In genomic region chr16:66720766-66721165, GRCh38 we compare ENCODE assay signal across 16 cellular contexts.
"Had no signal": no experiment of that assay in that cellular context is flagged by ENCODE, and none has a peak within 500 bp of the region (broad histone marks: within the 10 kb centered on the region; RNA-seq: fewer than 3 reads in every experiment).

No MANE protein-coding gene starts in this region.

- H3K9me3 ChIP-seq: neutrophil, right atrium auricular region, thyroid gland, vagina had no signal

- H3K4me1 ChIP-seq: right atrium auricular region, vagina had no signal

- H3K4me1 Mint-ChIP-seq: activated naive CD8-positive, alpha-beta T cell treated with anti-CD3 and anti-CD28 coated beads, Interleukin-2, amount 50 U/mL, for 24 hours; naive B cell had no signal

- H3K27ac ChIP-seq: coronary artery, neutrophil, right atrium auricular region, thyroid gland, vagina had no signal

- H3K27me3 ChIP-seq: neutrophil, right atrium auricular region, thyroid gland, vagina had no signal

- H3K27ac Mint-ChIP-seq: activated naive CD8-positive, alpha-beta T cell treated with anti-CD3 and anti-CD28 coated beads, Interleukin-2, amount 50 U/mL, for 24 hours; activated T-cell treated with anti-CD3 and anti-CD28 coated beads, Interleukin-2, amount 50 U/mL, for 72 hours had no signal

- H3K9me3 Mint-ChIP-seq: activated naive CD8-positive, alpha-beta T cell treated with anti-CD3 and anti-CD28 coated beads, Interleukin-2, amount 50 U/mL, for 24 hours; activated T-cell treated with anti-CD3 and anti-CD28 coated beads, Interleukin-2, amount 50 U/mL, for 72 hours; naive B cell had no signal

- H3K27me3 Mint-ChIP-seq: activated naive CD8-positive, alpha-beta T cell treated with anti-CD3 and anti-CD28 coated beads, Interleukin-2, amount 50 U/mL, for 24 hours; naive B cell had no signal

- ATAC-seq: activated CD4-positive, CD25-positive, alpha-beta regulatory T cell treated with anti-CD3 and anti-CD28 coated beads, Interleukin-2, amount 50 U/mL, for 24 hours; activated naive CD8-positive, alpha-beta T cell treated with anti-CD3 and anti-CD28 coated beads, Interleukin-2, amount 50 U/mL, for 24 hours; activated T-cell treated with anti-CD3 and anti-CD28 coated beads, Interleukin-2, amount 50 U/mL, for 72 hours had no signal

- FAIRE-seq: small intestine, TTC549 had no signal

- H3K4me3 ChIP-seq: coronary artery, right atrium auricular region, thyroid gland, vagina had no signal

- H3K4me3 Mint-ChIP-seq: activated naive CD8-positive, alpha-beta T cell treated with anti-CD3 and anti-CD28 coated beads, Interleukin-2, amount 50 U/mL, for 24 hours; activated T-cell treated with anti-CD3 and anti-CD28 coated beads, Interleukin-2, amount 50 U/mL, for 72 hours; naive B cell had no signal

- DNase-seq: activated CD4-positive, alpha-beta T cell treated with anti-CD3 and anti-CD28 coated beads, Interleukin-2, amount 50 U/mL, for 48 hours; activated naive CD8-positive, alpha-beta T cell treated with anti-CD3 and anti-CD28 coated beads, Interleukin-2, amount 50 U/mL, for 24 hours; activated T-cell treated with anti-CD3 and anti-CD28 coated beads, Interleukin-2, amount 50 U/mL, for 72 hours; caudate nucleus; effector CD8-positive, alpha-beta T cell; naive B cell; posterior cingulate gyrus; small intestine; T-helper 2 cell; thyroid gland had no signal
